In the genomic region with DNA sequence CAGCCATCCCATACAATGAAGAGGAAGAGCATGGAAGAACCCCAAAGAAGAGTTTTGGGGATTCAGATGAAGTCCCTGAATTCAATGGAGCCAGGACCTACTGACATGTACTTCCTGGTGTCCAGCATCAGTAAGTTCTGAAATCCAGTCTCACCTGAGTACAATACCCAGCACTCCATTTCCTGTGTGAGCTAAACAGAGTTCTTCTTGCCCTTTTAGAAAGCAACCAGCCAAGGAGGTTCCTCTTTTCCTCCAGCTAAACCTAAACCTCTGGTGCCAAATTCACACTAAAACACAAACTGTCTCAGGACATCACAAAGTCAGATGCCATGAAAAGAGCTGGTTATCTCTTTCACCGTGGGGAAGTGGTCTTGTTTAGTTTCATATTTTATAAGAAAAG, we compare ENCODE assay signal across 14 cellular contexts.
"Had no signal": no experiment of that assay in that cellular context is flagged by ENCODE, and none has a peak within 500 bp of the region (broad histone marks: within the 10 kb centered on the region; RNA-seq: fewer than 3 reads in every experiment).

No MANE protein-coding gene starts in this region.

- ATAC-seq: activated CD4-positive, CD25-positive, alpha-beta regulatory T cell treated with anti-CD3 and anti-CD28 coated beads, Interleukin-2, amount 50 U/mL, for 24 hours; effector memory CD8-positive, alpha-beta T cell; gastroesophageal sphincter had no signal

- DNase-seq: activated gamma-delta T cell; activated T-cell treated with anti-CD3 and anti-CD28 coated beads, Interleukin-2, amount 50 U/mL, for 24 hours; amygdala; effector memory CD8-positive, alpha-beta T cell; left ventricle myocardium inferior; mesenchymal stem cell; occipital lobe; sigmoid colon; stimulated activated CD4-positive, alpha-beta T cell treated with anti-CD3 and anti-CD28 coated beads, Interleukin-2, amount 100 ng/mL, for 24 hours; upper lobe of left lung had no signal

- H3K4me3 ChIP-seq: gastroesophageal sphincter, left ventricle myocardium inferior, sigmoid colon, upper lobe of left lung had no signal

- H3K27ac ChIP-seq: epithelial cell of prostate, gastroesophageal sphincter, left ventricle myocardium inferior, sigmoid colon, upper lobe of left lung had no signal

- FAIRE-seq: keratinocyte had no signal
